ENCODE assay signal across 2 cellular contexts in the genomic region with DNA sequence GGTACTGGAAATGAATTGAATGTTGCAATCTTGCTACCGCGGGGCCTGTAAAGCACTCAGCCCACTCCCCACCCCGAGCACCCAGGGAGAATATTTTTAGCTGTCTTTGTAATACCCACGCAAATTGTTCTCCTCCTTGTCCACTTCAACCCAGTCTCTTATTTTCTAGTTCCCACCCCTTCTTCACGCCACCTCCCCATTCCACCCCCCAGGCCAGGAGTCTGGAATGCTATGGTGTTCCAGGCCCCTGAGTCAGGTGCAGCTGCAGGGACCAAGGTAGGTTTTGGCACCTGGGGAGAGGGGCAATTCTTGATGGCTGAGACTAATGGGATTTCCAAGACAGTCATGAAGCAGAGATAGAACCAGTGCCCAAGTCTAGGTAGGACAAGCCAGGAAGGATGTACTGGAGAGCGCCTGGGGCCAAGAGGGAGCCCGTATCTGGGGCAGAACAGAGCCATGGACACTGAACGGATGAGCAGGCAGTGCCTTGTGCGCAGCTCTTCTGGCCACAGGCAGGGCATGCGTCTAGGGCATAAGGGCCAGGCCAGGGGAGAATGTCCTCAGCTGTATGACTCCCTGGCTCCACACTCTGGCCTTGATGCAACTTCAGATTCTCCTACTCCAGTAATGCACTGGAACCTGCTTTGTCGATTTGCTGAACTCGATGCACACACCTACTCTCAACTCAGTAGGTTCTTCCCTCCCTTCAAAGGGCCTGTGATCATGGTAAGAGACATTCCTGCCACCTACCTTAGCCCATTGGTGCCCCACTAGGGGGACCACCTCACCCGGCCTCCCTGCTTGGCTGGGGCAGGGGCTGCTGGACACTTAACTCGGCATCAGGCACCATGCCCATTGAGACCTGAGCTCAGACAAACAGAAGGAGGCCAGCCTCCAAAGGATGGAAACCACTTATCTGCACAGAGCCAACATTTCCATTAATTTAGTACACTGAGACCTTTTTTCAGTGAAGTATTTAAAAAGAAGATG.
A peak's percentile ranks its signal among the peaks of the same experiment; 100 is the strongest.
TF ChIP-seq lines count a peak whose summit lies in the region.

No MANE protein-coding gene starts in this region.

TF ChIP-seq in HEK293, 187 proteins besides CTCF, POLR2A, EP300 and RAD21:
- TF ChIP-seq ZNF776 (tag by site-specific recombination; IDR thresholded peaks at IDR 0.05; ENCODE audit: borderline replicate concordance) (no peak), ZNF792 (tag by site-specific recombination; IDR thresholded peaks at IDR 0.05) (no peak), ZIC2 (tag by site-specific recombination; IDR thresholded peaks at IDR 0.05) (peak; percentile 46), ZNF354C (tag by site-specific recombination; IDR thresholded peaks at IDR 0.05; ENCODE audit: borderline replicate concordance, low read depth) (no peak)
- TF ChIP-seq, protein P1, sequence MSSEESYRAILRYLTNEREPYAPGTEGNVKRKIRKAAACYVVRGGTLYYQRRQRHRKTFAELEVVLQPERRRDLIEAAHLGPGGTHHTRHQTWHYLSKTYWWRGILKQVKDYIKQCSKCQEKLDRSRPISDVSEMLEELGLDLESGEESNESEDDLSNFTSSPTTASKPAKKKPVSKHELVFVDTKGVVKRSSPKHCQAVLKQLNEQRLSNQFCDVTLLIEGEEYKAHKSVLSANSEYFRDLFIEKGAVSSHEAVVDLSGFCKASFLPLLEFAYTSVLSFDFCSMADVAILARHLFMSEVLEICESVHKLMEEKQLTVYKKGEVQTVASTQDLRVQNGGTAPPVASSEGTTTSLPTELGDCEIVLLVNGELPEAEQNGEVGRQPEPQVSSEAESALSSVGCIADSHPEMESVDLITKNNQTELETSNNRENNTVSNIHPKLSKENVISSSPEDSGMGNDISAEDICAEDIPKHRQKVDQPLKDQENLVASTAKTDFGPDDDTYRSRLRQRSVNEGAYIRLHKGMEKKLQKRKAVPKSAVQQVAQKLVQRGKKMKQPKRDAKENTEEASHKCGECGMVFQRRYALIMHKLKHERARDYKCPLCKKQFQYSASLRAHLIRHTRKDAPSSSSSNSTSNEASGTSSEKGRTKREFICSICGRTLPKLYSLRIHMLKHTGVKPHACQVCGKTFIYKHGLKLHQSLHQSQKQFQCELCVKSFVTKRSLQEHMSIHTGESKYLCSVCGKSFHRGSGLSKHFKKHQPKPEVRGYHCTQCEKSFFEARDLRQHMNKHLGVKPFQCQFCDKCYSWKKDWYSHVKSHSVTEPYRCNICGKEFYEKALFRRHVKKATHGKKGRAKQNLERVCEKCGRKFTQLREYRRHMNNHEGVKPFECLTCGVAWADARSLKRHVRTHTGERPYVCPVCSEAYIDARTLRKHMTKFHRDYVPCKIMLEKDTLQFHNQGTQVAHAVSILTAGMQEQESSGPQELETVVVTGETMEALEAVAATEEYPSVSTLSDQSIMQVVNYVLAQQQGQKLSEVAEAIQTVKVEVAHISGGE (tag by site-specific recombination; conservative IDR thresholded peaks at IDR 0.05; ENCODE audit: low read depth), result no peak

TF ChIP-seq in K562, 482 proteins besides CTCF, POLR2A, EP300 and RAD21:
- TF ChIP-seq CBX2 (IDR thresholded peaks at IDR 0.05; ENCODE audit: insufficient read depth, low read length, poor library complexity, severe bottlenecking), result no peak
- TF ChIP-seq, protein P2, sequence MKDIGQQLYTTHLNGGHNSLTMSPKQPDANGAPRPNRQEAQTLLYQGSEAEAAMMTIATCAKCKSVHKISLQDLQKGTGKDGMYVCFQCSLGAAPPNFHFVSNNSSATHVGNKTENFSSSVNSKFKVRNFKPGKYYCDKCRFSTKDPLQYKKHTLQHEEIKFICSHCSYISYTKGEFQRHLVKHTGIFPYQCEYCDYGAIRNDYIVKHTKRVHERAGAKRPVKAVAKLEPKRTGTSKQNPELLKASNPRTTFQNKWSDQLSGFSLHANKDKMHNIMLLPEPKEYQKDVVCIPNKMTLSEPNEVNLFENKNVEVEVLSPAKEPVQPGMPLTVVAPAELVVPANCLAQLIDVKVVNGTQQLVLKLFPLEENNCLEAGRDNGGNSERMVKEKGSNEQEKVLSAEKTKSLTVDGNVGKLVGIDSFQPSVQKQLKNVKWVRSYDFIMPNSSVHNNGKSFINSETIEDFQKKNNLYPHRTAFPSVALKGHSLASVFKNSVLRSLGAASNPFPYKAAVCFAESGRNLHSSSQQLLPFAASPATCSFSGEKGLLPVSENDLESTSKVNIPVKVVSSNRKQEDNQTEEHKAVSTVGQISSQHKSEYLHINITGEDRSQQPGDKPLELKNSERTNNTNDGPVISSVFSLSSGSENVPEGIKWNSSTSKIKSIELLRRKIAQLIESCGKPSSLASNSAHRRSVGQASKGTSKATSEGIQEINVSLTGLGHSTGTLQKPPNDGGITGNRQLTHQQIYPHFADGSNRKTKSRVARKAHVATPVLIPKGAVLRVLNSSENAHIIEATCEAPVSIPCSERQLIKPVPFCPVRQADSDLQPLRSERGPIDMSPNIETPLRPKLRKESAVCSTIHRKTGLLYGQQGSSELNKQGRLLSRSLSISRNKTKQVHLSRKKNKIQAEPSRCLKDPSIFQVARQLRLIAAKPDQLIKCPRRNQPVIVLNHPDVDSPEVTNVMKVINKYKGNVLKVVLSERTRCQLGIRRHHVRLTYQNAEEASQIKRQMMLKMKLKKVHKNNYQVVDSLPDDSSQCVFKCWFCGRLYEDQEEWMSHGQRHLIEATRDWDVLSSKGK (CRISPR knock-in tag; IDR thresholded peaks at IDR 0.05), result no peak
- no peak for TF ChIP-seq MTF1 (CRISPR knock-in tag; IDR thresholded peaks at IDR 0.05; ENCODE audit: borderline replicate concordance)
- TF ChIP-seq ZNF354B (CRISPR knock-in tag; IDR thresholded peaks at IDR 0.05), result no peak
- no peak for TF ChIP-seq ZNF197 (CRISPR knock-in tag; IDR thresholded peaks at IDR 0.05; ENCODE audit: low read depth)
- TF ChIP-seq, protein P3, sequence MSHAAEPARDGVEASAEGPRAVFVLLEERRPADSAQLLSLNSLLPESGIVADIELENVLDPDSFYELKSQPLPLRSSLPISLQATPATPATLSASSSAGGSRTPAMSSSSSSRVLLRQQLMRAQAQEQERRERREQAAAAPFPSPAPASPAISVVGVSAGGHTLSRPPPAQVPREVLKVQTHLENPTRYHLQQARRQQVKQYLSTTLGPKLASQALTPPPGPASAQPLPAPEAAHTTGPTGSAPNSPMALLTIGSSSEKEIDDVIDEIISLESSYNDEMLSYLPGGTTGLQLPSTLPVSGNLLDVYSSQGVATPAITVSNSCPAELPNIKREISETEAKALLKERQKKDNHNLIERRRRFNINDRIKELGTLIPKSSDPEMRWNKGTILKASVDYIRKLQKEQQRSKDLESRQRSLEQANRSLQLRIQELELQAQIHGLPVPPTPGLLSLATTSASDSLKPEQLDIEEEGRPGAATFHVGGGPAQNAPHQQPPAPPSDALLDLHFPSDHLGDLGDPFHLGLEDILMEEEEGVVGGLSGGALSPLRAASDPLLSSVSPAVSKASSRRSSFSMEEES (CRISPR knock-in tag; IDR thresholded peaks at IDR 0.05), result no peak
- TF ChIP-seq SMAD2 (IDR thresholded peaks at IDR 0.05; ENCODE audit: low read depth, low read length), result no peak
- TF ChIP-seq BCOR (IDR thresholded peaks at IDR 0.05), result no peak
- TF ChIP-seq, protein P4, sequence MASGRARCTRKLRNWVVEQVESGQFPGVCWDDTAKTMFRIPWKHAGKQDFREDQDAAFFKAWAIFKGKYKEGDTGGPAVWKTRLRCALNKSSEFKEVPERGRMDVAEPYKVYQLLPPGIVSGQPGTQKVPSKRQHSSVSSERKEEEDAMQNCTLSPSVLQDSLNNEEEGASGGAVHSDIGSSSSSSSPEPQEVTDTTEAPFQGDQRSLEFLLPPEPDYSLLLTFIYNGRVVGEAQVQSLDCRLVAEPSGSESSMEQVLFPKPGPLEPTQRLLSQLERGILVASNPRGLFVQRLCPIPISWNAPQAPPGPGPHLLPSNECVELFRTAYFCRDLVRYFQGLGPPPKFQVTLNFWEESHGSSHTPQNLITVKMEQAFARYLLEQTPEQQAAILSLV (tag; IDR thresholded peaks at IDR 0.05), result no peak
- no peak for TF ChIP-seq YBX1 (IDR thresholded peaks at IDR 0.05)
- TF ChIP-seq, protein P5, sequence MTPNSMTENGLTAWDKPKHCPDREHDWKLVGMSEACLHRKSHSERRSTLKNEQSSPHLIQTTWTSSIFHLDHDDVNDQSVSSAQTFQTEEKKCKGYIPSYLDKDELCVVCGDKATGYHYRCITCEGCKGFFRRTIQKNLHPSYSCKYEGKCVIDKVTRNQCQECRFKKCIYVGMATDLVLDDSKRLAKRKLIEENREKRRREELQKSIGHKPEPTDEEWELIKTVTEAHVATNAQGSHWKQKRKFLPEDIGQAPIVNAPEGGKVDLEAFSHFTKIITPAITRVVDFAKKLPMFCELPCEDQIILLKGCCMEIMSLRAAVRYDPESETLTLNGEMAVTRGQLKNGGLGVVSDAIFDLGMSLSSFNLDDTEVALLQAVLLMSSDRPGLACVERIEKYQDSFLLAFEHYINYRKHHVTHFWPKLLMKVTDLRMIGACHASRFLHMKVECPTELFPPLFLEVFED (CRISPR knock-in tag; conservative IDR thresholded peaks at IDR 0.05), result no peak
- TF ChIP-seq CBX5 (IDR thresholded peaks at IDR 0.05; ENCODE audit: borderline replicate concordance, low read depth), result no peak
- no peak for TF ChIP-seq PTRF (tag; IDR thresholded peaks at IDR 0.05)
- no peak for TF ChIP-seq ASH1L (IDR thresholded peaks at IDR 0.05; ENCODE audit: borderline replicate concordance, low read depth, partially characterized antibody)
- TF ChIP-seq, protein P6, sequence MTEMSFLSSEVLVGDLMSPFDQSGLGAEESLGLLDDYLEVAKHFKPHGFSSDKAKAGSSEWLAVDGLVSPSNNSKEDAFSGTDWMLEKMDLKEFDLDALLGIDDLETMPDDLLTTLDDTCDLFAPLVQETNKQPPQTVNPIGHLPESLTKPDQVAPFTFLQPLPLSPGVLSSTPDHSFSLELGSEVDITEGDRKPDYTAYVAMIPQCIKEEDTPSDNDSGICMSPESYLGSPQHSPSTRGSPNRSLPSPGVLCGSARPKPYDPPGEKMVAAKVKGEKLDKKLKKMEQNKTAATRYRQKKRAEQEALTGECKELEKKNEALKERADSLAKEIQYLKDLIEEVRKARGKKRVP (CRISPR knock-in tag; IDR thresholded peaks at IDR 0.05), result no peak
- TF ChIP-seq, protein P7, sequence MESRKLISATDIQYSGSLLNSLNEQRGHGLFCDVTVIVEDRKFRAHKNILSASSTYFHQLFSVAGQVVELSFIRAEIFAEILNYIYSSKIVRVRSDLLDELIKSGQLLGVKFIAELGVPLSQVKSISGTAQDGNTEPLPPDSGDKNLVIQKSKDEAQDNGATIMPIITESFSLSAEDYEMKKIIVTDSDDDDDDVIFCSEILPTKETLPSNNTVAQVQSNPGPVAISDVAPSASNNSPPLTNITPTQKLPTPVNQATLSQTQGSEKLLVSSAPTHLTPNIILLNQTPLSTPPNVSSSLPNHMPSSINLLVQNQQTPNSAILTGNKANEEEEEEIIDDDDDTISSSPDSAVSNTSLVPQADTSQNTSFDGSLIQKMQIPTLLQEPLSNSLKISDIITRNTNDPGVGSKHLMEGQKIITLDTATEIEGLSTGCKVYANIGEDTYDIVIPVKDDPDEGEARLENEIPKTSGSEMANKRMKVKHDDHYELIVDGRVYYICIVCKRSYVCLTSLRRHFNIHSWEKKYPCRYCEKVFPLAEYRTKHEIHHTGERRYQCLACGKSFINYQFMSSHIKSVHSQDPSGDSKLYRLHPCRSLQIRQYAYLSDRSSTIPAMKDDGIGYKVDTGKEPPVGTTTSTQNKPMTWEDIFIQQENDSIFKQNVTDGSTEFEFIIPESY (CRISPR knock-in tag; IDR thresholded peaks at IDR 0.05), result no peak
TF ChIP-seq in K562: peak in this region for 0.
